ENCODE assay signal across 8 cellular contexts in genomic region chr22:21652010-21652546, GRCh38.
DNase-seq lines count a peak whose midpoint lies in the region; ATAC-seq and TF ChIP-seq lines count a peak whose summit lies in the region.

No MANE protein-coding gene starts in this region.

- H3K27me3 ChIP-seq in brain microvascular endothelial cell (replicated peaks) = no peaks in the 10 kb centered on the region

- H3K27ac ChIP-seq in 22Rv1 (peak overlapping the region; percentile 79), brain microvascular endothelial cell (peak overlapping the region; percentile 53), skin epidermis (peak overlapping the region in 5 of 21 experiments; percentile 3 to 54 (median 49))

- peaks cover 16% of the 10 kb centered on the region for H3K36me3 ChIP-seq in brain microvascular endothelial cell (replicated peaks)

- ATAC-seq in GM18508 (IDR thresholded peaks at IDR 0.05; ENCODE audit: insufficient read depth, unreplicated experiment) = peak; percentile 64
- peak; percentile 63 for ATAC-seq in HG02970 (IDR thresholded peaks at IDR 0.05; ENCODE audit: low FRiP score, unreplicated experiment)

- peak; percentile 74 for DNase-seq in NCI-H2107 (lab: John Stamatoyannopoulos, UW)
- peak; percentile 85 for DNase-seq in UCSD-AML1 (lab: John Stamatoyannopoulos, UW; ENCODE audit: unreplicated experiment)
- peak; percentile 86 for DNase-seq in brain microvascular endothelial cell
- DNase-seq in iPS-NIHi11 (ENCODE audit: low spot score) = peak; percentile 91

- TF ChIP-seq CTCF in 22Rv1 (IDR thresholded peaks at IDR 0.05) = no peak
- no peak for TF ChIP-seq CTCF in brain microvascular endothelial cell (IDR thresholded peaks at IDR 0.05; ENCODE audit: low read depth, low read length, missing control alignments)

- H3K4me3 ChIP-seq in brain microvascular endothelial cell (ENCODE audit: low read depth, low read length) = peak overlapping the region; percentile 80
- H3K4me3 ChIP-seq in skin epidermis = peak overlapping the region; percentile 41 to 58 (median 46)

- in situ Hi-C loops in brain microvascular endothelial cell (cut with HindIII; ENCODE audit: low pct_ligation_motif_present, low sequenced_read_pairs) = no loop called here
